In genomic region chr11:33859306-33859705, GRCh38 we compare ENCODE assay signal across 32 cellular contexts.
"Had no signal": no experiment of that assay in that cellular context is flagged by ENCODE, and none has a peak within 500 bp of the region (broad histone marks: within the 10 kb centered on the region; RNA-seq: fewer than 3 reads in every experiment).

No MANE protein-coding gene starts in this region.

- H3K4me1 ChIP-seq: prostate gland, upper lobe of right lung had no signal

- H3K27ac ChIP-seq: heart left ventricle, left lung, lower lobe of right lung, neural progenitor cell, pancreas, prostate gland, skin epidermis, tibial nerve, upper lobe of right lung had no signal

- H3K4me1 Mint-ChIP-seq: stimulated activated effector memory CD8-positive, alpha-beta T cell treated with anti-CD3 and anti-CD28 coated beads, Interleukin-12 subunit alpha, Interleukin-12 subunit beta, amount 100 ng/mL, for 72 hours; stimulated activated naive CD8-positive, alpha-beta T cell treated with anti-CD3 and anti-CD28 coated beads, Interleukin-15, amount 100 ng/mL, for 72 hours had no signal

- H3K4me2 ChIP-seq: neural progenitor cell had no signal

- H3K36me3 Mint-ChIP-seq: immature natural killer cell, natural killer cell had no signal

- H2AFZ ChIP-seq: neural progenitor cell had no signal

- H3K27me3 ChIP-seq: left lung, pancreas, tibial nerve, upper lobe of right lung had no signal

- DNase-seq: heart left ventricle; hypothalamus; immature natural killer cell; kidney; left colon; left lung; lower lobe of right lung; mammary epithelial cell; mesenchymal stem cell; natural killer cell; nephron progenitor cell; nucleus accumbens; pancreas; posterior cingulate gyrus; retina; right cardiac atrium; stimulated activated CD4-positive, alpha-beta T cell treated with anti-CD3 and anti-CD28 coated beads, Interleukin-12 subunit alpha, Interleukin-12 subunit beta, amount 100 ng/mL, for 4 hours; stimulated activated CD4-positive, alpha-beta T cell treated with anti-CD3 and anti-CD28 coated beads, Interleukin-15, amount 100 ng/mL, for 24 hours; stimulated activated CD4-positive, alpha-beta T cell treated with anti-CD3 and anti-CD28 coated beads, Interleukin-2, amount 100 ng/mL, for 24 hours; stimulated activated CD4-positive, alpha-beta T cell treated with anti-CD3 and anti-CD28 coated beads, Interleukin-4, amount 100 ng/mL, for 1 hour; stimulated activated naive CD4-positive, alpha-beta T cell treated with Interleukin-2 at 50 U/mL for 16 hours; stimulated activated naive CD8-positive, alpha-beta T cell treated with anti-CD3 and anti-CD28 coated beads, Interleukin-15, amount 100 ng/mL, for 72 hours; substantia nigra; upper lobe of right lung had no signal

- H3K36me3 ChIP-seq: neural progenitor cell, pancreas, prostate gland, tibial nerve had no signal

- H3K4me3 ChIP-seq: heart left ventricle, left lung, lower lobe of right lung, neural progenitor cell, pancreas, prostate gland, skin epidermis, tibial nerve, upper lobe of right lung had no signal

- H3K9me3 ChIP-seq: heart left ventricle, left lung, lower lobe of right lung, pancreas, prostate gland, tibial nerve, upper lobe of right lung had no signal

- FAIRE-seq: islet of Langerhans, kidney, pancreas, urothelium cell line had no signal

- H3K4me3 Mint-ChIP-seq: immature natural killer cell; natural killer cell; nephron progenitor cell; neural progenitor cell; stimulated activated effector memory CD8-positive, alpha-beta T cell treated with anti-CD3 and anti-CD28 coated beads, Interleukin-12 subunit alpha, Interleukin-12 subunit beta, amount 100 ng/mL, for 72 hours; stimulated activated naive CD8-positive, alpha-beta T cell treated with anti-CD3 and anti-CD28 coated beads, Interleukin-15, amount 100 ng/mL, for 72 hours had no signal

- H3K9me3 Mint-ChIP-seq: immature natural killer cell; natural killer cell; nephron progenitor cell; neural progenitor cell; stimulated activated effector memory CD8-positive, alpha-beta T cell treated with anti-CD3 and anti-CD28 coated beads, Interleukin-12 subunit alpha, Interleukin-12 subunit beta, amount 100 ng/mL, for 72 hours; stimulated activated naive CD8-positive, alpha-beta T cell treated with anti-CD3 and anti-CD28 coated beads, Interleukin-15, amount 100 ng/mL, for 72 hours had no signal

- ATAC-seq: heart left ventricle; left colon; left lung; lower lobe of right lung; natural killer cell; pancreas; right cardiac atrium; sciatic nerve; stimulated activated effector memory CD8-positive, alpha-beta T cell treated with anti-CD3 and anti-CD28 coated beads, Interleukin-12 subunit alpha, Interleukin-12 subunit beta, amount 100 ng/mL, for 72 hours; stimulated activated naive CD8-positive, alpha-beta T cell treated with anti-CD3 and anti-CD28 coated beads, Interleukin-15, amount 100 ng/mL, for 72 hours; upper lobe of right lung had no signal

- H3K9ac ChIP-seq: neural progenitor cell had no signal

- H3K27ac Mint-ChIP-seq: immature natural killer cell; natural killer cell; nephron progenitor cell; neural progenitor cell; stimulated activated effector memory CD8-positive, alpha-beta T cell treated with anti-CD3 and anti-CD28 coated beads, Interleukin-12 subunit alpha, Interleukin-12 subunit beta, amount 100 ng/mL, for 72 hours; stimulated activated naive CD8-positive, alpha-beta T cell treated with anti-CD3 and anti-CD28 coated beads, Interleukin-15, amount 100 ng/mL, for 72 hours had no signal
